ENCODE assay signal across 8 cellular contexts in the genomic region with DNA sequence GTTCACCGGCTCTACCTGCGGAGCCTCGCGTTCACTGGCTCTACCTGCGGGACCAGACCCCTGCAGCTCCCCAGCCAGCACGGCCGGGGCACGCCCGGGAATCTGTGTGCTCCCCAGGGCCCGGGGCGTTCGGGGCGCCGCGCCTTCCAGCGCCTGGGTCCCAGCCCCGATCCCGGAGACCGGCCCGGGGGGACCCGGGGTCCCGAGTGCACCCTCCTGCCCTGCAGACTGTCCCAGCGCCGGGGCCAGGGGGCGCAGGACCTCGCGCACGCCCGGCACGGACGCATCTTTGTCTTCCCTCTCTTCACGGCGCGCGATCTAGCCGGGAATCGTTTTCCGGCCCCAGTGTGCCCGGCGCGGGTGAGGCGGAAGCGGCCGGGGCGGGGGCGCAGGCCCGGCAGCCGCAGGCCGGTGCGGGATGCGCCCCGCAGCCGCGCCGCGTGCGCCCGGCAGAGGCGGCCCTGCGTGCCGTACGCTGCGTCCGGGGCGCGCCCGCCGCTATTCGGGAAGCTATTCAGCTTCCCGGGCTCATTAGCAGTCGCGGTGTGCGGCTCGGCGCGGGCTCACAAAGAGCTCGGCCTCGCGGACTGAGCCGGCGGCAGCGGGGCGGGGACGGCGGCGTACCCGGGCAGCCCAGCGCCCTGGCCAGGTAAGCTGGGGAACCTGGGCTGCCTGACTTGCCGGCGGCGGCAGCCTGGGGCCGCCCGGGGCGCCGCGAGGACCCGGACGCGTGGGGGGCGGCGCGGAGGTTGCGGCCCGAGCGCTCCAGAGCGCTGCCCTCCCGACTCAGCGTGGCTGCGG. TPM values are rescaled to one million over a fixed set of nuclear protein-coding genes. Genes with fewer than 3 reads are reported as not detected.
A peak's percentile ranks its signal among the peaks of the same experiment; 100 is the strongest.
DNase-seq lines count a peak whose midpoint lies in the region; ATAC-seq, FAIRE-seq and TF ChIP-seq lines count a peak whose summit lies in the region.

TSS of gene APBA2 (plus strand) at position 345 of the 801 bp plus-strand sequence. CDS start 167,911 bp downstream, outside the sequence.

- TF ChIP-seq CTCF in suprapubic skin (IDR thresholded peaks at IDR 0.05), result no peak

- H2AFZ ChIP-seq in mesenchymal stem cell (ENCODE audit: low read depth, low read length), result peak within 1 kb of the TSS; percentile 32

- WGBS in mesenchymal stem cell, result 2% methylated on average over 61 of the region's 109 CpGs
- WGBS in suprapubic skin, result under 1% methylated on average over 37 of the region's 109 CpGs

- H4K91ac ChIP-seq in mesenchymal stem cell (ENCODE audit: low read length), result peak within 1 kb of the TSS; percentile 93

- peak within 1 kb of the TSS; percentile 63 to 73 for H3K4ac ChIP-seq in mesenchymal stem cell (ENCODE audit: low read depth in 1 of 2, low read length in 2 of 2)

- H4K8ac ChIP-seq in mesenchymal stem cell (ENCODE audit: low read length), result peak within 1 kb of the TSS; percentile 86

- H2BK5ac ChIP-seq in mesenchymal stem cell (ENCODE audit: low read depth, low read length, poor library complexity, severe bottlenecking), result no peak within 1 kb of the TSS

- H3K4me2 ChIP-seq in mesenchymal stem cell (ENCODE audit: low read length, poor library complexity, severe bottlenecking), result peak within 1 kb of the TSS; percentile 73

- H3K36me3 Mint-ChIP-seq in activated CD4-positive, alpha-beta T cell treated with anti-CD3 and anti-CD28 coated beads, Interleukin-2, amount 10 ng/mL, durations not matched to agents 24 days and 14 days (ENCODE audit: low read depth), result no peaks in the 10 kb centered on the region

- peak within 1 kb of the TSS; percentile 90 to 98 for H3K18ac ChIP-seq in mesenchymal stem cell (ENCODE audit: low read depth in 1 of 2, low read length in 2 of 2)

- TF ChIP-seq POLR2A in suprapubic skin (IDR thresholded peaks at IDR 0.05) (no peak), GM12891 (IDR thresholded peaks at IDR 0.05; ENCODE audit: low read depth, low read length) (no peak)

- no peak for FAIRE-seq in GM12891 (lab: Jason Lieb, UNC)

- peaks cover 31% of the 10 kb centered on the region for H3K27me3 Mint-ChIP-seq in activated CD4-positive, alpha-beta T cell treated with anti-CD3 and anti-CD28 coated beads, Interleukin-2, amount 10 ng/mL, durations not matched to agents 24 days and 14 days

- H3K4me3 Mint-ChIP-seq in activated CD4-positive, alpha-beta T cell treated with anti-CD3 and anti-CD28 coated beads, Interleukin-2, amount 10 ng/mL, durations not matched to agents 24 days and 14 days, result peak within 1 kb of the TSS; percentile 73

- H3K27ac ChIP-seq in duodenal mucosa (ENCODE audit: low read depth, low read length) (no peak within 1 kb of the TSS), mesenchymal stem cell (ENCODE audit: low read length, poor library complexity, severe bottlenecking) (no peak within 1 kb of the TSS), suprapubic skin (no peak within 1 kb of the TSS)

- H3K36me3 ChIP-seq in duodenal mucosa (ENCODE audit: control insufficient read depth in 1 of 2, insufficient read depth in 2 of 2, low read length in 2 of 2) (no peaks in the 10 kb centered on the region), mesenchymal stem cell (ENCODE audit: control insufficient read depth in 1 of 2, insufficient read depth in 2 of 2, low read depth in 1 of 2, low read length in 2 of 2) (peaks cover 0 to 2% of the 10 kb centered on the region in 2 experiments), suprapubic skin (no peaks in the 10 kb centered on the region)

- H3K9ac ChIP-seq in duodenal mucosa (ENCODE audit: low read depth in 1 of 2, low read length in 2 of 2) (no peak within 1 kb of the TSS), mesenchymal stem cell (ENCODE audit: low read length) (no peak within 1 kb of the TSS)

- H3K79me1 ChIP-seq in mesenchymal stem cell (replicated peaks; ENCODE audit: low read length, poor library complexity, severe bottlenecking), result peaks cover 6% of the 10 kb centered on the region

- DNase-seq in Right ventricle myocardium superior (no peak), cardiac septum (ENCODE audit: low spot score) (no peak), mesenchymal stem cell (peak; percentile 41), suprapubic skin (ENCODE audit: low spot score in 2 of 2) (no peak), GM12891 (ENCODE audit: insufficient read length, low spot score) (no peak), NK-92 (lab: John Stamatoyannopoulos, UW; ENCODE audit: unreplicated experiment) (no peak)
- DNase-seq in activated CD4-positive, alpha-beta T cell treated with anti-CD3 and anti-CD28 coated beads, Interleukin-2, amount 10 ng/mL, durations not matched to agents 24 days and 14 days, result peak; percentile 82

- H2AK5ac ChIP-seq in mesenchymal stem cell (ENCODE audit: low read length, severe bottlenecking), result no peak within 1 kb of the TSS

- peak; percentile 34 for ATAC-seq in Right ventricle myocardium superior (ENCODE audit: poor library complexity)

- no peaks in the 10 kb centered on the region for H3K4me1 ChIP-seq in duodenal mucosa (ENCODE audit: control insufficient read depth in 1 of 2, insufficient read depth in 2 of 2, low read length in 2 of 2)
- peaks cover 25% of the 10 kb centered on the region for H3K4me1 ChIP-seq in mesenchymal stem cell (ENCODE audit: control insufficient read depth, insufficient read depth, low read depth, low read length)
- H3K4me1 ChIP-seq in suprapubic skin, result peaks cover 19% of the 10 kb centered on the region

- TF ChIP-seq EP300 in suprapubic skin (IDR thresholded peaks at IDR 0.05), result no peak

- H3K27ac Mint-ChIP-seq in activated CD4-positive, alpha-beta T cell treated with anti-CD3 and anti-CD28 coated beads, Interleukin-2, amount 10 ng/mL, durations not matched to agents 24 days and 14 days, result no peak within 1 kb of the TSS

- H3K9me3 Mint-ChIP-seq in activated CD4-positive, alpha-beta T cell treated with anti-CD3 and anti-CD28 coated beads, Interleukin-2, amount 10 ng/mL, durations not matched to agents 24 days and 14 days, result no peaks in the 10 kb centered on the region

- peak within 1 kb of the TSS in 1 of 2 experiments; percentile 80 for H3K23ac ChIP-seq in mesenchymal stem cell (ENCODE audit: low read length in 2 of 2)

- H3K14ac ChIP-seq in mesenchymal stem cell (ENCODE audit: low read length in 2 of 2), result peak within 1 kb of the TSS; percentile 69 to 84

- peak within 1 kb of the TSS; percentile 92 for H2BK15ac ChIP-seq in mesenchymal stem cell (ENCODE audit: low read depth, poor library complexity, severe bottlenecking)

- H3K27me3 ChIP-seq in duodenal mucosa (ENCODE audit: control insufficient read depth in 1 of 2, insufficient read depth in 2 of 2, low read length in 2 of 2), result peaks cover 12 to 14% of the 10 kb centered on the region in 2 donors
- peaks cover 0 to 38% of the 10 kb centered on the region in 2 experiments for H3K27me3 ChIP-seq in mesenchymal stem cell (ENCODE audit: control insufficient read depth in 1 of 2, insufficient read depth in 1 of 2, low read length in 2 of 2)
- H3K27me3 ChIP-seq in suprapubic skin, result peaks cover 47% of the 10 kb centered on the region

- intact Hi-C loops in Right ventricle myocardium superior (cut with DNase I), result no loop called here
- intact Hi-C loops in cardiac septum (cut with DNase I), result no loop called here
- intact Hi-C loops in activated CD4-positive, alpha-beta T cell treated with anti-CD3 and anti-CD28 coated beads, Interleukin-2, amount 10 ng/mL, durations not matched to agents 24 days and 14 days (cut with micrococcal nuclease), result no loop called here

- peaks cover 19% of the 10 kb centered on the region for H3K4me1 Mint-ChIP-seq in activated CD4-positive, alpha-beta T cell treated with anti-CD3 and anti-CD28 coated beads, Interleukin-2, amount 10 ng/mL, durations not matched to agents 24 days and 14 days

- H3K9me3 ChIP-seq in duodenal mucosa (ENCODE audit: control insufficient read depth in 1 of 2, low read length in 2 of 2) (no peaks in the 10 kb centered on the region), mesenchymal stem cell (ENCODE audit: control insufficient read depth, low read length) (no peaks in the 10 kb centered on the region), suprapubic skin (no peaks in the 10 kb centered on the region)

- H3K4me3 ChIP-seq in duodenal mucosa (ENCODE audit: low read depth in 1 of 2, low read length in 2 of 2), result peak within 1 kb of the TSS; percentile 15 to 36
- H3K4me3 ChIP-seq in mesenchymal stem cell (ENCODE audit: insufficient read depth in 1 of 2, low read depth in 1 of 2, low read length in 2 of 2), result peak within 1 kb of the TSS; percentile 49 to 71
- H3K4me3 ChIP-seq in suprapubic skin, result peak within 1 kb of the TSS; percentile 60

- H2BK120ac ChIP-seq in mesenchymal stem cell (ENCODE audit: low read depth, low read length), result peak within 1 kb of the TSS; percentile 83

- peak within 1 kb of the TSS in 1 of 2 experiments; percentile 84 for H2BK12ac ChIP-seq in mesenchymal stem cell (ENCODE audit: low read length in 2 of 2)

TF ChIP-seq in GM12891, 5 proteins besides CTCF, POLR2A, EP300 and RAD21:
- TF ChIP-seq PAX5 (IDR thresholded peaks at IDR 0.05; ENCODE audit: insufficient read depth, low read length, severe bottlenecking) (no peak), POU2F2 (IDR thresholded peaks at IDR 0.05; ENCODE audit: low read depth, low read length) (no peak), SPI1 (IDR thresholded peaks at IDR 0.05; ENCODE audit: low read depth, low read length) (no peak), POLR2AphosphoS5 (IDR thresholded peaks at IDR 0.05; ENCODE audit: low read depth, low read length) (no peak), TAF1 (IDR thresholded peaks at IDR 0.05; ENCODE audit: low read depth, low read length) (no peak)

RNA-seq across cellular contexts. Expression of gene APBA2, which starts in this region (rescaled TPM):
- total RNA-seq in Right ventricle myocardium superior, result 1.9 TPM
- 0.57 TPM for total RNA-seq in cardiac septum
- total RNA-seq in activated CD4-positive, alpha-beta T cell treated with anti-CD3 and anti-CD28 coated beads, Interleukin-2, amount 10 ng/mL, durations not matched to agents 24 days and 14 days, result 1.8 and 1.9 TPM in 2 replicates
- 22.0 TPM for polyA plus RNA-seq in mesenchymal stem cell (2013, experiment 1 of 2)
- polyA plus RNA-seq in mesenchymal stem cell (2013, experiment 2 of 2), result 21.3 TPM
- 1 to 10 TPM; 1.3 to 7.0 (median 2.4) TPM for total RNA-seq in suprapubic skin
- 0.06 TPM for polyA plus RNA-seq in GM12891 (2012; ENCODE audit: low read depth, missing spikeins)

Comparison
In these comparisons a context has a peak if more than half of its experiments do, and no peak if none do; other contexts are left out.
1. DNase-seq: peak in activated CD4-positive, alpha-beta T cell treated with anti-CD3 and anti-CD28 coated beads, Interleukin-2, amount 10 ng/mL, durations not matched to agents 24 days and 14 days (single experiment) and mesenchymal stem cell (single experiment); none in Right ventricle myocardium superior (single experiment), cardiac septum (single experiment), suprapubic skin (0 of 2), GM12891 (single experiment) and NK-92 (single experiment).
2. Peak in every context shown above with its lines, with median percentiles within 50 percentile points of each other: H3K4me3 ChIP-seq.